In genomic region chr9:137305060-137305787, GRCh38 we compare ENCODE assay signal across 8 cellular contexts.
DNase-seq lines count a peak whose midpoint lies in the region; ATAC-seq and TF ChIP-seq lines count a peak whose summit lies in the region.

No MANE protein-coding gene starts in this region.

- TF ChIP-seq CTCF in GM13976 (IDR thresholded peaks at IDR 0.05; ENCODE audit: borderline replicate concordance, control extremely low read depth, extremely low read depth, insufficient read depth, missing control alignments) = no peak
- no peak for TF ChIP-seq CTCF in RWPE2 (IDR thresholded peaks at IDR 0.05; ENCODE audit: poor library complexity, severe bottlenecking)

- H3K27ac ChIP-seq in RWPE2 (ENCODE audit: poor library complexity, severe bottlenecking) (no peak overlapping the region), angular gyrus (ENCODE audit: low read depth, low read length) (peak overlapping the region; percentile 76)

- in situ Hi-C loops in GM13976 (cut with MboI; ENCODE audit: low sequenced_read_pairs, unreplicated experiment) = no loop called here

- ATAC-seq in RWPE2 (ENCODE audit: low read depth) (peak; percentile 20; the same call in 2 of the 3 replicates), GM18870 (IDR thresholded peaks at IDR 0.05; ENCODE audit: unreplicated experiment) (no peak)

- DNase-seq in GM13976 (ENCODE audit: low spot score) (peak; percentile 77), RWPE2 (ENCODE audit: low spot score) (no peak), islet precursor cell (peak; percentile 72), AML-193 (lab: John Stamatoyannopoulos, UW) (no peak), NCI-H146 (lab: John Stamatoyannopoulos, UW) (no peak)
- peak; percentile 35 for DNase-seq in stimulated activated CD4-positive, alpha-beta T cell treated with anti-CD3 and anti-CD28 coated beads, Interleukin-2, amount 100 ng/mL, for 4 hours (ENCODE audit: low read depth)

- H3K27me3 ChIP-seq in RWPE2 (ENCODE audit: insufficient read depth, poor library complexity, severe bottlenecking) = peaks cover 1% of the 10 kb centered on the region

- H3K36me3 ChIP-seq in RWPE2 (ENCODE audit: low read depth) = no peaks in the 10 kb centered on the region

- peaks cover 9% of the 10 kb centered on the region for H3K4me1 ChIP-seq in RWPE2 (ENCODE audit: insufficient read depth, poor library complexity, severe bottlenecking)

- no peaks in the 10 kb centered on the region for H3K9me3 ChIP-seq in RWPE2 (ENCODE audit: severe bottlenecking)

- H3K4me3 ChIP-seq in RWPE2 (ENCODE audit: severe bottlenecking) = no peak overlapping the region

Comparison
In these comparisons a context has a peak if more than half of its experiments do, and no peak if none do; other contexts are left out.
1. DNase-seq: peak in GM13976 (single experiment), islet precursor cell (single experiment) and stimulated activated CD4-positive, alpha-beta T cell treated with anti-CD3 and anti-CD28 coated beads, Interleukin-2, amount 100 ng/mL, for 4 hours (single experiment); none in RWPE2 (single experiment), AML-193 (0 of 2) and NCI-H146 (single experiment).